Comparison of ENCODE assay signal across 20 cellular contexts in the genomic region with DNA sequence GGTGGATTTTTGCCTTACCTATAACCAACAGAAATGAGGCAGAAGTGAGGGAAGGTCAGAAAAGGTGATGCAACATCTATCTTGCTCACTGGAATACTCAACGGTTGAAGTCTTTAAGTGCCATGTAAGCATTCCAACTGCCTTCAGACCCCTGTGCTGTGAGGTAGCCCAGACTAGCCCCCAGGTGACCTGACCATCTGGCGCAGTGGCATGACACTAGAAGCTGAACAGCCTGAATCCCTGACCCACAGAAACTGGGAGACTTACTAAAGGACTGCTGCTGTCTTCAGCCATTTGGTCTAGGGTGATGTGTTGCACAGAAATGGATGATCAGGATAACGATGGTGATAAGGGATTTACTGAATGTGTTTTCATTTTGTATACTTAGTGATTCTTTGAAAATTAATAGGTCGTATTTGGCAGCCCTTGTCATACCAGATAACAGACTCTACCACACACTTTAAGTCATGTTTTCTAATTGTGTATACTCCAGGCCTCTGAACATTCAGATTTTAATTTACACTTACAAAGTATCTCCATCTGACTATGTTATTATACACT.
"Had no signal": no experiment of that assay in that cellular context is flagged by ENCODE, and none has a peak within 500 bp of the region (broad histone marks: within the 10 kb centered on the region; RNA-seq: fewer than 3 reads in every experiment).

No MANE protein-coding gene starts in this region.

- H3K9me3 Mint-ChIP-seq: activated naive CD4-positive, alpha-beta T cell treated with anti-CD3 and anti-CD28 coated beads, Interleukin-2, amount 50 U/mL, for 24 hours; stimulated activated naive CD8-positive, alpha-beta T cell treated with anti-CD3 and anti-CD28 coated beads, Interleukin-15, Interleukin-2, amounts not matched to agents 100 ng/mL and 50 ng/mL, for 24 hours had no signal

- H3K4me3 ChIP-seq: body of pancreas, left lung, lung, right atrium auricular region, uterus had no signal

- DNase-seq: activated CD4-positive, alpha-beta memory T cell treated with anti-CD3 and anti-CD28 coated beads, Interleukin-2, amount 10 ng/mL, durations not matched to agents 7 days and 5 days; activated CD4-positive, alpha-beta T cell treated with anti-CD3 and anti-CD28 coated beads, Interleukin-2, amount 10 ng/mL, durations not matched to agents 24 days and 14 days; activated gamma-delta T cell; body of pancreas; dermis blood vessel endothelial cell; effector memory CD4-positive, alpha-beta T cell; foreskin melanocyte; kidney; left lung; naive thymus-derived CD4-positive, alpha-beta T cell; stimulated activated CD4-positive, alpha-beta T cell treated with anti-CD3 and anti-CD28 coated beads, Interleukin-4, amount 100 ng/mL, for 4 hours; trophoblast cell; uterus had no signal

- H3K27ac Mint-ChIP-seq: activated CD4-positive, alpha-beta memory T cell treated with anti-CD3 and anti-CD28 coated beads, Interleukin-2, amount 10 ng/mL, durations not matched to agents 7 days and 5 days; activated CD4-positive, alpha-beta T cell treated with anti-CD3 and anti-CD28 coated beads, Interleukin-2, amount 10 ng/mL, durations not matched to agents 24 days and 14 days; activated naive CD4-positive, alpha-beta T cell treated with anti-CD3 and anti-CD28 coated beads, Interleukin-2, amount 50 U/mL, for 24 hours; activated T-helper 1 cell treated with anti-CD3 and anti-CD28 coated beads, Interleukin-12 subunit alpha, Interleukin-12 subunit beta, Interleukin-2, Interleukin-4 antibody, amounts not matched to agents 30 ng/mL and 10 ng/mL and 1 ng/mL, durations not matched to agents 14 hours and 24 hours and 36 hours; naive thymus-derived CD4-positive, alpha-beta T cell; progenitor cell of endocrine pancreas; stimulated activated naive CD8-positive, alpha-beta T cell treated with anti-CD3 and anti-CD28 coated beads, Interleukin-15, Interleukin-2, amounts not matched to agents 100 ng/mL and 50 ng/mL, for 24 hours; T-helper 1 cell treated with Interleukin-12 subunit alpha and Interleukin-12 subunit beta and Interleukin-4 antibody, amounts not matched to agents 30 μg/mL and 1 μg/mL, for 36 hours had no signal

- H3K27me3 ChIP-seq: body of pancreas, left lung, right atrium auricular region, uterus had no signal

- H3K27ac ChIP-seq: body of pancreas, left lung, right atrium auricular region, uterus had no signal

- H3K9me3 ChIP-seq: body of pancreas, left lung, right atrium auricular region, uterus had no signal

- H3K27me3 Mint-ChIP-seq: activated CD4-positive, alpha-beta memory T cell treated with anti-CD3 and anti-CD28 coated beads, Interleukin-2, amount 10 ng/mL, durations not matched to agents 7 days and 5 days; activated CD4-positive, alpha-beta T cell treated with anti-CD3 and anti-CD28 coated beads, Interleukin-2, amount 10 ng/mL, durations not matched to agents 24 days and 14 days; activated naive CD4-positive, alpha-beta T cell treated with anti-CD3 and anti-CD28 coated beads, Interleukin-2, amount 50 U/mL, for 24 hours; naive thymus-derived CD4-positive, alpha-beta T cell; progenitor cell of endocrine pancreas; stimulated activated naive CD8-positive, alpha-beta T cell treated with anti-CD3 and anti-CD28 coated beads, Interleukin-15, Interleukin-2, amounts not matched to agents 100 ng/mL and 50 ng/mL, for 24 hours had no signal

- H3K4me3 Mint-ChIP-seq: activated CD4-positive, alpha-beta memory T cell treated with anti-CD3 and anti-CD28 coated beads, Interleukin-2, amount 10 ng/mL, durations not matched to agents 7 days and 5 days; activated CD4-positive, alpha-beta T cell treated with anti-CD3 and anti-CD28 coated beads, Interleukin-2, amount 10 ng/mL, durations not matched to agents 24 days and 14 days; activated naive CD4-positive, alpha-beta T cell treated with anti-CD3 and anti-CD28 coated beads, Interleukin-2, amount 50 U/mL, for 24 hours; activated T-helper 1 cell treated with anti-CD3 and anti-CD28 coated beads, Interleukin-12 subunit alpha, Interleukin-12 subunit beta, Interleukin-2, Interleukin-4 antibody, amounts not matched to agents 30 ng/mL and 10 ng/mL and 1 ng/mL, durations not matched to agents 14 hours and 24 hours and 36 hours; naive thymus-derived CD4-positive, alpha-beta T cell; stimulated activated naive CD8-positive, alpha-beta T cell treated with anti-CD3 and anti-CD28 coated beads, Interleukin-15, Interleukin-2, amounts not matched to agents 100 ng/mL and 50 ng/mL, for 24 hours; T-helper 1 cell treated with Interleukin-12 subunit alpha and Interleukin-12 subunit beta and Interleukin-4 antibody, amounts not matched to agents 30 μg/mL and 1 μg/mL, for 36 hours had no signal

- H3K4me1 ChIP-seq: body of pancreas, left lung, right atrium auricular region, uterus had no signal

- H3K36me3 ChIP-seq: left lung, right atrium auricular region, uterus had no signal
